Comparison of ENCODE assay signal across 12 cellular contexts in genomic region chr12:101928556-101928955, GRCh38.
"Had no signal": no experiment of that assay in that cellular context is flagged by ENCODE, and none has a peak within 500 bp of the region (broad histone marks: within the 10 kb centered on the region; RNA-seq: fewer than 3 reads in every experiment).

No MANE protein-coding gene starts in this region.

- DNase-seq: activated CD4-positive, alpha-beta T cell treated with anti-CD3 and anti-CD28 coated beads, Interleukin-2, amount 50 U/mL, for 4 hours; activated CD4-positive, CD25-positive, alpha-beta regulatory T cell treated with anti-CD3 and anti-CD28 coated beads, Interleukin-2, amount 50 U/mL, for 72 hours; activated T-cell treated with anti-CD3 and anti-CD28 coated beads, Interleukin-2, amount 50 U/mL, for 4 hours; esophagus squamous epithelium; foreskin keratinocyte; heart left ventricle; nephron progenitor cell; T-helper 2 cell; upper lobe of left lung had no signal

- H3K4me3 ChIP-seq: ascending aorta, esophagus squamous epithelium, heart left ventricle, upper lobe of left lung had no signal

- H3K27me3 ChIP-seq: ascending aorta, esophagus squamous epithelium, foreskin keratinocyte, heart left ventricle, upper lobe of left lung had no signal

- H3K27ac ChIP-seq: ascending aorta, esophagus squamous epithelium, foreskin keratinocyte had no signal

- H3K4me1 ChIP-seq: ascending aorta, esophagus squamous epithelium, foreskin keratinocyte had no signal

- H3K9me3 ChIP-seq: ascending aorta, esophagus squamous epithelium, heart left ventricle, upper lobe of left lung had no signal

- ATAC-seq: activated T-cell treated with anti-CD3 and anti-CD28 coated beads, Interleukin-2, amount 50 U/mL, for 4 hours; heart left ventricle; left lobe of liver had no signal

- FAIRE-seq: islet of Langerhans had no signal
